ENCODE assay signal across 22 cellular contexts in genomic region chr5:178318893-178319292, GRCh38.
DNase-seq lines count a peak whose midpoint lies in the region; ATAC-seq, FAIRE-seq and TF ChIP-seq lines count a peak whose summit lies in the region.
"Had no signal": no experiment of that assay in that cellular context is flagged by ENCODE, and none has a peak within 500 bp of the region (broad histone marks: within the 10 kb centered on the region; RNA-seq: fewer than 3 reads in every experiment).

No MANE protein-coding gene starts in this region.

- H2BK15ac ChIP-seq in neuronal stem cell (ENCODE audit: low read length), result peak overlapping the region; percentile 30

- H3K4ac ChIP-seq in neuronal stem cell (ENCODE audit: low read length), result no peak overlapping the region

- H4K8ac ChIP-seq in neuronal stem cell (ENCODE audit: low read depth, low read length), result no peak overlapping the region

- no peak overlapping the region for H2AK5ac ChIP-seq in neuronal stem cell (ENCODE audit: low read depth, low read length)

- no peaks in the 10 kb centered on the region for H3K9me2 ChIP-seq in SK-N-SH

- H3K9ac ChIP-seq in HepG2 (ENCODE audit: insufficient read depth, low read depth, low read length) (no peak overlapping the region), kidney (ENCODE audit: low read length in 2 of 2) (no peak overlapping the region), neuronal stem cell (ENCODE audit: low read depth, low read length, poor library complexity) (no peak overlapping the region), SK-N-SH (no peak overlapping the region)
- H3K9ac ChIP-seq: BLaER1 had no signal

- no peak overlapping the region for H4K91ac ChIP-seq in neuronal stem cell (ENCODE audit: low read depth, low read length, poor library complexity)

- no peak overlapping the region for H2BK120ac ChIP-seq in neuronal stem cell (ENCODE audit: low read depth, low read length)

- intact Hi-C loops in right lobe of liver (cut with DNase I), result no loop called here
- intact Hi-C loops in HepG2 (cut with micrococcal nuclease; ENCODE audit: unreplicated experiment), result no loop called here
- intact Hi-C loops in kidney (cut with DNase I), result no loop called here
- intact Hi-C loops in upper lobe of right lung (cut with DNase I), result no loop called here

- H2AFZ ChIP-seq in HepG2 (ENCODE audit: low read length), result no peak overlapping the region
- no peak overlapping the region for H2AFZ ChIP-seq in neuronal stem cell (ENCODE audit: low read length)
- H2AFZ ChIP-seq in SK-N-SH (ENCODE audit: low read depth), result no peak overlapping the region

- BruUV-seq in HepG2 (replicated peaks; lab: Mats Ljungman, UMichigan), result no TSS peak

- H4K20me1 ChIP-seq in HepG2 (ENCODE audit: insufficient read depth, low read length) (no peaks in the 10 kb centered on the region), SK-N-SH (ENCODE audit: insufficient read depth) (no peaks in the 10 kb centered on the region)

- peak overlapping the region; percentile 52 for H3K18ac ChIP-seq in neuronal stem cell (ENCODE audit: low read length)

- H3K4me3 ChIP-seq in right lobe of liver, result no peak overlapping the region
- no peak overlapping the region for H3K4me3 ChIP-seq in HepG2 (replicated peaks in 1 of 3; ENCODE audit: insufficient read depth in 1 of 3, low read depth in 2 of 3, low read length in 3 of 3)
- H3K4me3 ChIP-seq in kidney (ENCODE audit: low read length in 2 of 2), result no peak overlapping the region
- H3K4me3 ChIP-seq in neuronal stem cell (ENCODE audit: low read length in 2 of 2), result no peak overlapping the region
- no peak overlapping the region for H3K4me3 ChIP-seq in upper lobe of right lung
- no peak overlapping the region for H3K4me3 ChIP-seq in SK-N-SH (ENCODE audit: low read depth in 2 of 2, low read length in 1 of 2)
- H3K4me3 ChIP-seq: BLaER1, K562, SJSA1 had no signal

- no peak for TF ChIP-seq POLR2A in right lobe of liver (IDR thresholded peaks at IDR 0.05)
- no peak for TF ChIP-seq POLR2A in HepG2 (IDR thresholded peaks at IDR 0.05; ENCODE audit: insufficient read depth in 1 of 2, low read depth in 2 of 2, low read length in 2 of 2)

- no peak for ATAC-seq in right lobe of liver
- ATAC-seq in HepG2, result no peak
- no peak for ATAC-seq in upper lobe of right lung
- ATAC-seq in GM18517 (IDR thresholded peaks at IDR 0.05; ENCODE audit: unreplicated experiment), result no peak
- no peak for ATAC-seq in HG02870 (IDR thresholded peaks at IDR 0.05; ENCODE audit: unreplicated experiment)
- ATAC-seq: K562 had no signal

- H3K27ac ChIP-seq in right lobe of liver (no peak overlapping the region), HepG2 (ENCODE audit: extremely low read length, insufficient read depth, low read length) (no peak overlapping the region), kidney (ENCODE audit: low read depth in 2 of 2, low read length in 2 of 2) (no peak overlapping the region), neuronal stem cell (replicated peaks; ENCODE audit: low read length) (no peak overlapping the region), upper lobe of right lung (no peak overlapping the region), SK-N-SH (ENCODE audit: low read depth in 2 of 2, low read length in 1 of 2) (no peak overlapping the region; a peak in 1 of 4 replicates)
- H3K27ac ChIP-seq: BLaER1, SJSA1 had no signal

- no peak for TF ChIP-seq CTCF in right lobe of liver (IDR thresholded peaks at IDR 0.05)
- TF ChIP-seq CTCF in HepG2 (CRISPR knock-in tag; IDR thresholded peaks at IDR 0.05), result no peak
- no peak for TF ChIP-seq CTCF in kidney (IDR thresholded peaks at IDR 0.05; ENCODE audit: borderline replicate concordance, extremely low read depth, insufficient read depth)
- TF ChIP-seq CTCF in upper lobe of right lung (IDR thresholded peaks at IDR 0.05), result no peak
- TF ChIP-seq CTCF in SK-N-SH (IDR thresholded peaks at IDR 0.05), result no peak

- H3F3A ChIP-seq in SK-N-SH (replicated peaks; ENCODE audit: insufficient read depth), result no peaks in the 10 kb centered on the region

- no peak overlapping the region for H2BK5ac ChIP-seq in neuronal stem cell (ENCODE audit: low read length)

- DNase-seq in right lobe of liver, result peak in 2 of 3 donors; percentile 23 to 25
- no peak for DNase-seq in HepG2 (ENCODE audit: low spot score)
- peak; percentile 46 for DNase-seq in kidney
- DNase-seq in neuronal stem cell (ENCODE audit: low spot score), result no peak
- DNase-seq in upper lobe of right lung, result peak; percentile 38
- DNase-seq in SK-N-SH, result no peak
- DNase-seq: CD4-positive, alpha-beta T cell; Kasumi-1; NCI-H1105; NCI-H1436 treated with DMSO at 0.1 percent for 48 hours; NCI-H187 treated with DMSO at 0.1 percent for 48 hours; NCI-H446; NCI-H524 treated with DMSO at 0.1 percent for 48 hours; NCI-H774 had no signal

- in situ Hi-C loops in HepG2 (cut with HindIII; ENCODE audit: extremely low pct_ligation_motif_present, low pct_unique_long_range_greater_than_20kb), result no loop called here

- 89% methylated on average over 3 of the region's 6 CpGs for WGBS in right lobe of liver (ENCODE audit: insufficient coverage, low coverage, low lambda C conversion rate, missing lambda C conversion rate)
- WGBS in HepG2 (ENCODE audit: low lambda C conversion rate), result 44% methylated on average over 1 of the region's 6 CpGs
- WGBS in neuronal stem cell (ENCODE audit: extremely low coverage in 2 of 2, insufficient read length in 2 of 2, insufficient replicate concordance in 1 of 2), 2 donors, result no CpG with 5 or more reads among the region's 6 CpGs
- WGBS in SK-N-SH (ENCODE audit: low lambda C conversion rate), result 79% methylated on average over 2 of the region's 6 CpGs

- TF ChIP-seq RAD21 in HepG2 (CRISPR knock-in tag; IDR thresholded peaks at IDR 0.05) (no peak), SK-N-SH (IDR thresholded peaks at IDR 0.05; ENCODE audit: low read length) (no peak)

- H3K79me1 ChIP-seq in neuronal stem cell (ENCODE audit: low read depth, low read length), result no peaks in the 10 kb centered on the region

- no peaks in the 10 kb centered on the region for H3K27me3 ChIP-seq in right lobe of liver
- peaks cover 2 to 12% of the 10 kb centered on the region in 2 experiments; a peak in 4 of 5 replicates for H3K27me3 ChIP-seq in HepG2 (ENCODE audit: control insufficient read depth in 1 of 2, insufficient read depth in 2 of 2, low read length in 2 of 2)
- no peaks in the 10 kb centered on the region for H3K27me3 ChIP-seq in neuronal stem cell (ENCODE audit: control insufficient read depth in 3 of 3, insufficient read depth in 3 of 3, low read depth in 1 of 3, low read length in 3 of 3)
- no peaks in the 10 kb centered on the region for H3K27me3 ChIP-seq in upper lobe of right lung
- H3K27me3 ChIP-seq in SK-N-SH (ENCODE audit: insufficient read depth), result no peaks in the 10 kb centered on the region
- H3K27me3 ChIP-seq: BLaER1, SJSA1 had no signal

- no peak overlapping the region for H2BK12ac ChIP-seq in neuronal stem cell (ENCODE audit: low read length)

- no peak overlapping the region for H3K14ac ChIP-seq in neuronal stem cell (ENCODE audit: low read length)

- H3K9me3 ChIP-seq in right lobe of liver, result no peaks in the 10 kb centered on the region
- no peaks in the 10 kb centered on the region for H3K9me3 ChIP-seq in HepG2 (ENCODE audit: low read length)
- no peaks in the 10 kb centered on the region for H3K9me3 ChIP-seq in kidney (ENCODE audit: control insufficient read depth in 1 of 2, low read length in 2 of 2)
- H3K9me3 ChIP-seq in neuronal stem cell (replicated peaks in 1 of 2; ENCODE audit: control insufficient read depth in 2 of 2, insufficient read depth in 1 of 2, low read depth in 1 of 2, low read length in 2 of 2), result peaks cover 2 to 4% of the 10 kb centered on the region in 2 donors
- H3K9me3 ChIP-seq in upper lobe of right lung, result no peaks in the 10 kb centered on the region
- no peaks in the 10 kb centered on the region for H3K9me3 ChIP-seq in SK-N-SH

- H3K23ac ChIP-seq in neuronal stem cell (ENCODE audit: low read depth, low read length, poor library complexity), result no peak overlapping the region

- no peak for TF ChIP-seq EP300 in HepG2 (IDR thresholded peaks at IDR 0.05; ENCODE audit: low read depth in 2 of 2, low read length in 2 of 2)
- no peak for TF ChIP-seq EP300 in HepG2 (CRISPR knock-in tag; IDR thresholded peaks at IDR 0.05; ENCODE audit: borderline replicate concordance)
- no peak for TF ChIP-seq EP300 in SK-N-SH (IDR thresholded peaks at IDR 0.05; ENCODE audit: borderline replicate concordance in 1 of 2, low read depth in 1 of 2, low read length in 1 of 2)

- CTCF ChIA-PET in HepG2 (lab: Yijun Ruan, JAX; ENCODE audit: low intra/inter-chr PET ratio, low total read pairs) (no interaction called here), SK-N-SH (lab: Yijun Ruan, JAX) (interaction anchor here (1.0 kb wide), 1 partner anchor 38 kb away, joined by 7 read pairs; no protein-coding TSS in a partner anchor)

- no peaks in the 10 kb centered on the region for H3K79me2 ChIP-seq in HepG2 (ENCODE audit: insufficient read depth, low read length)
- no peaks in the 10 kb centered on the region for H3K79me2 ChIP-seq in SK-N-SH (ENCODE audit: insufficient read depth)

- POLR2A ChIA-PET in HepG2 (lab: Yijun Ruan, JAX) (no interaction called here), SK-N-SH (lab: Yijun Ruan, JAX) (interaction anchor here (0.7 kb wide), 1 partner anchor 49 kb away, joined by 3 read pairs; no protein-coding TSS in a partner anchor)

- H3K36me3 ChIP-seq in right lobe of liver (no peaks in the 10 kb centered on the region), HepG2 (replicated peaks in 1 of 2; ENCODE audit: control insufficient read depth in 1 of 2, insufficient read depth in 2 of 2, low read length in 2 of 2) (no peaks in the 10 kb centered on the region), kidney (ENCODE audit: control insufficient read depth in 1 of 2, insufficient read depth in 2 of 2, low read length in 2 of 2) (no peaks in the 10 kb centered on the region), neuronal stem cell (replicated peaks in 1 of 2; ENCODE audit: control insufficient read depth in 2 of 2, insufficient read depth in 2 of 2, low read length in 2 of 2) (no peaks in the 10 kb centered on the region), upper lobe of right lung (no peaks in the 10 kb centered on the region), SK-N-SH (replicated peaks in 1 of 2; ENCODE audit: control insufficient read depth in 1 of 2, insufficient read depth in 2 of 2, low read length in 1 of 2) (no peaks in the 10 kb centered on the region)
- H3K36me3 ChIP-seq: BLaER1, SJSA1 had no signal

- no peak overlapping the region for H3K4me2 ChIP-seq in HepG2 (ENCODE audit: low read depth, low read length)
- H3K4me2 ChIP-seq in neuronal stem cell (ENCODE audit: insufficient read depth, low read length, poor library complexity, severe bottlenecking), result no peak overlapping the region
- no peak overlapping the region for H3K4me2 ChIP-seq in SK-N-SH
- H3K4me2 ChIP-seq: BLaER1 had no signal

- no peak for FAIRE-seq in HepG2 (lab: Jason Lieb, UNC)
- no peak for FAIRE-seq in kidney (lab: Jason Lieb, UNC)
- FAIRE-seq: D721Med, H54, K562, RCC 7860 had no signal

- no peaks in the 10 kb centered on the region for H3K4me1 ChIP-seq in right lobe of liver
- no peaks in the 10 kb centered on the region for H3K4me1 ChIP-seq in HepG2 (ENCODE audit: insufficient read depth, low read length)
- no peaks in the 10 kb centered on the region for H3K4me1 ChIP-seq in kidney (ENCODE audit: control insufficient read depth in 1 of 2, insufficient read depth in 1 of 2, low read depth in 1 of 2, low read length in 2 of 2)
- peaks cover 3 to 6% of the 10 kb centered on the region in 2 donors for H3K4me1 ChIP-seq in neuronal stem cell (ENCODE audit: control insufficient read depth in 2 of 2, insufficient read depth in 1 of 2, low read depth in 1 of 2, low read length in 2 of 2)
- peaks cover 4% of the 10 kb centered on the region for H3K4me1 ChIP-seq in upper lobe of right lung
- H3K4me1 ChIP-seq in SK-N-SH (ENCODE audit: control insufficient read depth in 1 of 2, insufficient read depth in 2 of 2, low read depth in 1 of 2, low read length in 1 of 2), result peaks cover 0 to 12% of the 10 kb centered on the region in 2 experiments; a peak in 1 of 4 replicates
- H3K4me1 ChIP-seq: SJSA1 had no signal

Comparison
In these comparisons a context has a peak if more than half of its experiments do, and no peak if none do; other contexts are left out.
1. DNase-seq: peak in right lobe of liver (2 of 3), kidney (single experiment) and upper lobe of right lung (single experiment); none in HepG2 (single experiment), neuronal stem cell (single experiment) and SK-N-SH (single experiment).